ENCODE assay signal across 17 cellular contexts in genomic region chr2:200624660-200625059, GRCh38. TPM values are rescaled to one million over a fixed set of nuclear protein-coding genes. Genes with fewer than 3 reads are reported as not detected.
DNase-seq lines count a peak whose midpoint lies in the region; ATAC-seq, FAIRE-seq and TF ChIP-seq lines count a peak whose summit lies in the region.
"Had no signal": no experiment of that assay in that cellular context is flagged by ENCODE, and none has a peak within 500 bp of the region (broad histone marks: within the 10 kb centered on the region; RNA-seq: fewer than 3 reads in every experiment).

No MANE protein-coding gene starts in this region.

- FAIRE-seq in astrocyte (lab: Jason Lieb, UNC): no peak

- H3K9me3 Mint-ChIP-seq in HFFc6 (no peaks in the 10 kb centered on the region), astrocyte (ENCODE audit: unreplicated experiment) (no peaks in the 10 kb centered on the region)
- H3K9me3 Mint-ChIP-seq: nephron had no signal

- peaks cover 61% of the 10 kb centered on the region for H3K36me3 Mint-ChIP-seq in HFFc6 (ENCODE audit: low read depth)
- H3K36me3 Mint-ChIP-seq in astrocyte (ENCODE audit: low read depth, unreplicated experiment): no peaks in the 10 kb centered on the region

- H3K79me2 ChIP-seq in astrocyte (ENCODE audit: insufficient read depth, low read length): no peaks in the 10 kb centered on the region
- H3K79me2 ChIP-seq: hepatocyte had no signal

- H3K4me1 ChIP-seq in astrocyte (ENCODE audit: insufficient read depth, low read length) (peaks cover 12% of the 10 kb centered on the region), skeletal muscle satellite cell (ENCODE audit: control insufficient read depth, insufficient read depth, low read length) (peaks cover 46% of the 10 kb centered on the region)
- H3K4me1 ChIP-seq: ascending aorta had no signal

- H3K27me3 ChIP-seq in astrocyte (ENCODE audit: insufficient read depth, low read length) (no peaks in the 10 kb centered on the region), skeletal muscle satellite cell (ENCODE audit: control insufficient read depth, insufficient read depth, low read length) (no peaks in the 10 kb centered on the region)
- H3K27me3 ChIP-seq: ascending aorta, hepatocyte had no signal

- peak overlapping the region; percentile 97 for H3K27ac Mint-ChIP-seq in HFFc6
- peak overlapping the region; percentile 97 for H3K27ac Mint-ChIP-seq in astrocyte (ENCODE audit: unreplicated experiment)
- H3K27ac Mint-ChIP-seq: nephron had no signal

- peak overlapping the region; percentile 30 for H2AFZ ChIP-seq in astrocyte (ENCODE audit: low read depth, low read length)
- H2AFZ ChIP-seq: hepatocyte had no signal

- H3K4me2 ChIP-seq in astrocyte (ENCODE audit: low read length): peak overlapping the region; percentile 39
- peak overlapping the region; percentile 27 for H3K4me2 ChIP-seq in skeletal muscle satellite cell (ENCODE audit: low read length)
- H3K4me2 ChIP-seq: hepatocyte had no signal

- H4K20me1 ChIP-seq in astrocyte (ENCODE audit: insufficient read depth, low read length): no peaks in the 10 kb centered on the region

- H3K27me3 Mint-ChIP-seq in HFFc6 (ENCODE audit: insufficient read depth): no peaks in the 10 kb centered on the region; the same call in 1 of the 2 replicates
- no peaks in the 10 kb centered on the region for H3K27me3 Mint-ChIP-seq in astrocyte (ENCODE audit: low read depth, unreplicated experiment)

- H3K9ac ChIP-seq in astrocyte (ENCODE audit: low read length) (no peak overlapping the region), skeletal muscle satellite cell (ENCODE audit: low read depth, low read length) (peak overlapping the region; percentile 35)

- H3K4me3 ChIP-seq in astrocyte (ENCODE audit: insufficient read depth, low read depth, low read length): no peak overlapping the region
- no peak overlapping the region for H3K4me3 ChIP-seq in fibroblast of villous mesenchyme (ENCODE audit: low read depth, low read length)
- no peak overlapping the region for H3K4me3 ChIP-seq in skeletal muscle satellite cell (ENCODE audit: low read length)
- H3K4me3 ChIP-seq: ascending aorta, hepatocyte had no signal

- DNase-seq in HFFc6: peak; percentile 73
- DNase-seq in astrocyte (ENCODE audit: low read depth): no peak
- DNase-seq in fibroblast of villous mesenchyme (ENCODE audit: low read depth): peak; percentile 58
- no peak for DNase-seq in NCI-H2081 treated with DMSO at 0.1 percent for 48 hours (lab: John Stamatoyannopoulos, UW)
- DNase-seq in SHP77 (lab: John Stamatoyannopoulos, UW): no peak
- DNase-seq: activated CD4-positive, alpha-beta T cell treated with anti-CD3 and anti-CD28 coated beads, Interleukin-2, amount 50 U/mL, for 1 hour; activated naive CD4-positive, alpha-beta T cell treated with Interleukin-2 at 50 U/mL for 16 hours; DMS 273 treated with DMSO at 0.1 percent for 48 hours; erythroblast; islet precursor cell; NCI-H146; NCI-H226 had no signal

- no peak for ATAC-seq in GM18907 (IDR thresholded peaks at IDR 0.05; ENCODE audit: unreplicated experiment)

- no peak for TF ChIP-seq CTCF in HFFc6 (IDR thresholded peaks at IDR 0.05)
- no peak for TF ChIP-seq CTCF in astrocyte (IDR thresholded peaks at IDR 0.05; ENCODE audit: insufficient read depth, low read depth, low read length)
- TF ChIP-seq CTCF in fibroblast of villous mesenchyme (IDR thresholded peaks at IDR 0.05; ENCODE audit: insufficient read depth, low read depth, low read length): no peak

- H3K4me3 Mint-ChIP-seq in HFFc6 (peak overlapping the region; percentile 35; the same call in 1 of the 2 replicates), astrocyte (ENCODE audit: unreplicated experiment) (no peak overlapping the region)
- H3K4me3 Mint-ChIP-seq: nephron had no signal

- H3K9me3 ChIP-seq in astrocyte (ENCODE audit: insufficient read depth, low read depth, low read length) (no peaks in the 10 kb centered on the region), skeletal muscle satellite cell (replicated peaks; ENCODE audit: low read length) (no peaks in the 10 kb centered on the region)
- H3K9me3 ChIP-seq: ascending aorta had no signal

- peak overlapping the region; percentile 36 for H3K27ac ChIP-seq in astrocyte (ENCODE audit: low read depth, low read length)
- H3K27ac ChIP-seq: ascending aorta, hepatocyte had no signal

- peaks cover 72% of the 10 kb centered on the region for H3K4me1 Mint-ChIP-seq in HFFc6 (ENCODE audit: low read depth)
- peaks cover 26% of the 10 kb centered on the region for H3K4me1 Mint-ChIP-seq in astrocyte (ENCODE audit: low read depth, unreplicated experiment)

- H3K36me3 ChIP-seq in astrocyte (ENCODE audit: insufficient read depth, low read length): no peaks in the 10 kb centered on the region
- peaks cover 45% of the 10 kb centered on the region for H3K36me3 ChIP-seq in skeletal muscle satellite cell (ENCODE audit: insufficient read depth, low read length)

RNA-seq across cellular contexts. Expression of gene AOX1, which starts 38.8 kb away (rescaled TPM):
- total RNA-seq in HFFc6 (2021; fragmentation: NEBNext Ultra II Directional; extraction: Animal tissue kit (Norgen Biotek cat#: 25700)): 10 to 100 TPM; 46.7 to 71.7 (median 62.1) TPM
- total RNA-seq in astrocyte (1.6 and 3.4 TPM in 2 replicates), fibroblast of villous mesenchyme (17.7 and 57.4 TPM in 2 replicates)
- total RNA-seq in skeletal muscle satellite cell (2012; rRNA removed): 150 and 223 TPM in 2 replicates

Comparison
In these comparisons a context has a peak if more than half of its experiments do, and no peak if none do; other contexts are left out.
1. DNase-seq: peak in HFFc6 (single experiment) and fibroblast of villous mesenchyme (single experiment); none in astrocyte (single experiment), NCI-H2081 treated with DMSO at 0.1 percent for 48 hours (single experiment) and SHP77 (0 of 2).